ENCODE assay signal across 31 cellular contexts in genomic region chr15:37362414-37362813, GRCh38.
"Had no signal": no experiment of that assay in that cellular context is flagged by ENCODE, and none has a peak within 500 bp of the region (broad histone marks: within the 10 kb centered on the region; RNA-seq: fewer than 3 reads in every experiment).

No MANE protein-coding gene starts in this region.

- H3K27me3 ChIP-seq: adrenal gland, body of pancreas, brain microvascular endothelial cell, breast epithelium had no signal

- DNase-seq: activated B cell treated with CpG ODN at 0.5 μM for 24 hours; activated CD4-positive, alpha-beta memory T cell treated with anti-CD3 and anti-CD28 coated beads for 36 hours; activated CD4-positive, alpha-beta T cell treated with anti-CD3 and anti-CD28 coated beads for 4 hours; activated CD4-positive, alpha-beta T cell treated with anti-CD3 and anti-CD28 coated beads, Interleukin-2, amount 10 ng/mL, durations not matched to agents 24 days and 14 days; activated CD4-positive, alpha-beta T cell treated with anti-CD3 and anti-CD28 coated beads, Interleukin-2, amount 50 U/mL, for 1 hour; activated CD4-positive, alpha-beta T cell treated with anti-CD3 and anti-CD28 coated beads, Interleukin-2, amount 50 U/mL, for 4 hours; activated CD4-positive, CD25-positive, alpha-beta regulatory T cell treated with anti-CD3 and anti-CD28 coated beads, Interleukin-2, amount 50 U/mL, for 72 hours; activated CD8-positive, alpha-beta memory T cell treated with anti-CD3 and anti-CD28 coated beads, Interleukin-2, amount 50 U/mL, for 4 hours; activated CD8-positive, alpha-beta T cell treated with anti-CD3 and anti-CD28 coated beads for 36 hours; activated effector memory CD4-positive, alpha-beta T cell treated with anti-CD3 and anti-CD28 coated beads, Interleukin-2, amount 50 U/mL, for 16 hours; activated gamma-delta T cell treated with Interleukin-2 at 50 U/mL for 16 hours; activated naive CD4-positive, alpha-beta T cell; activated naive CD4-positive, alpha-beta T cell treated with anti-CD3 and anti-CD28 coated beads for 36 hours; activated naive CD4-positive, alpha-beta T cell treated with anti-CD3 and anti-CD28 coated beads, Interleukin-2, amount 50 U/mL, for 16 hours; activated naive CD8-positive, alpha-beta T cell treated with anti-CD3 and anti-CD28 coated beads for 36 hours; activated T-cell treated with anti-CD3 and anti-CD28 coated beads for 4 hours; activated T-cell treated with anti-CD3 and anti-CD28 coated beads, Interleukin-2, amount 50 U/mL, for 1 hour; activated T-cell treated with anti-CD3 and anti-CD28 coated beads, Interleukin-2, amount 50 U/mL, for 4 hours; activated T-cell treated with anti-CD3 and anti-CD28 coated beads, Interleukin-2, amount 50 U/mL, for 72 hours; adrenal gland; amniotic stem cell; aorta; body of pancreas; brain microvascular endothelial cell; central memory CD4-positive, alpha-beta T cell; T-helper 2 cell; T-helper 9 cell had no signal

- H3K4me3 ChIP-seq: adrenal gland, body of pancreas, breast epithelium had no signal

- H3K9me3 ChIP-seq: adrenal gland, body of pancreas, breast epithelium had no signal

- ATAC-seq: activated CD8-positive, alpha-beta T cell treated with anti-CD3 and anti-CD28 coated beads for 36 hours; activated naive CD4-positive, alpha-beta T cell treated with anti-CD3 and anti-CD28 coated beads, Interleukin-2, amount 50 U/mL, for 72 hours; activated T-cell treated with anti-CD3 and anti-CD28 coated beads, Interleukin-2, amount 50 U/mL, for 4 hours; activated T-cell treated with anti-CD3 and anti-CD28 coated beads, Interleukin-2, amount 50 U/mL, for 72 hours; activated T-helper 17 cell treated with anti-CD3 and anti-CD28 coated beads, Interleukin-2, amount 50 U/mL, for 72 hours; body of pancreas had no signal

- H3K36me3 ChIP-seq: adrenal gland, brain microvascular endothelial cell, breast epithelium had no signal

- H3K27ac ChIP-seq: adrenal gland, body of pancreas, brain microvascular endothelial cell, breast epithelium, VCaP had no signal

- H3K4me1 ChIP-seq: adrenal gland, body of pancreas, breast epithelium had no signal
